28 cellular contexts compared by ENCODE assay signal in the genomic region with DNA sequence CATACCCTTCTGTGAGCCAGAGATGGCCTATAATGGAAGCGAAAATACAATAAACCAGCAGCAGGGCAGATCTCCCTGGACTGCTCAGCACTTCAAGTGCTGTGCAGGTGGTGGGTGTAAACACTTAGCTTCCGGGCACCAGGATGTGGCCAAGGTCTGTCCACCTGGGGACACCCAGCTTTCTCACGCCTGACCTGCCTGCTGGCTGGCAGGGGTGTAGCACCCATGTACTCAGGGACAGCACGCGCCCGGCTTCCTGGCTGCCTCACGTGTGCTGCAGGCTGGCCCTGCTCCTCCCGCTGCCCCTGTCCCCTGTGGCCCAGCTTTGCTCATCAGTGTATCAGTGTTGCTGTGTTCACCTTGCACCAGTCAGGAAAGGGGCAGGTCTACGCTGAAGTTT.
A peak's percentile ranks its signal among the peaks of the same experiment; 100 is the strongest.
DNase-seq lines count a peak whose midpoint lies in the region; ATAC-seq and TF ChIP-seq lines count a peak whose summit lies in the region.
"Had no signal": no experiment of that assay in that cellular context is flagged by ENCODE, and none has a peak within 500 bp of the region (broad histone marks: within the 10 kb centered on the region; RNA-seq: fewer than 3 reads in every experiment).

No MANE protein-coding gene starts in this region.

- no peaks in the 10 kb centered on the region for H3K27me3 ChIP-seq in upper lobe of right lung
- H3K27me3 ChIP-seq: dorsolateral prefrontal cortex, tibial nerve had no signal

- DNase-seq in NCI-H748 (lab: John Stamatoyannopoulos, UW; ENCODE audit: unreplicated experiment) (peak; percentile 47), NCI-H748 treated with DMSO at 0.1 percent for 48 hours (lab: John Stamatoyannopoulos, UW) (no peak), NCI-H774 (lab: John Stamatoyannopoulos, UW) (peak; percentile 37), left colon (no peak), upper lobe of right lung (peak; percentile 83), chondrocyte (ENCODE audit: low spot score) (no peak)
- DNase-seq in activated CD4-positive, CD25-positive, alpha-beta regulatory T cell treated with anti-CD3 and anti-CD28 coated beads, Interleukin-2, amount 50 U/mL, for 72 hours = no peak
- DNase-seq: activated naive CD4-positive, alpha-beta T cell; activated T-cell treated with anti-CD3 and anti-CD28 coated beads, Interleukin-2, amount 50 U/mL, for 72 hours; AML-193; CD4-positive, alpha-beta T cell; dorsolateral prefrontal cortex; HCEC 1CT; hippocampal formation; immature natural killer cell; left ventricle myocardium inferior; NCI-H1436 treated with DMSO at 0.1 percent for 48 hours; NCI-H2171; Right ventricle myocardium superior; stimulated activated CD8-positive, alpha-beta memory T cell treated with anti-CD3 and anti-CD28 coated beads, Interleukin-4, amount 100 ng/mL, for 48 hours; T-helper 9 cell; WERI-Rb-1 had no signal

- H3K9me3 Mint-ChIP-seq in chondrocyte (ENCODE audit: low read depth) = no peaks in the 10 kb centered on the region
- H3K9me3 Mint-ChIP-seq: activated T-cell treated with anti-CD3 and anti-CD28 coated beads, Interleukin-2, amount 50 U/mL, for 72 hours; CD4-positive, alpha-beta T cell; immature natural killer cell; natural killer cell treated with Interleukin-12 subunit alpha and Interleukin-12 subunit beta and Interleukin-15 and Interleukin-18, amount 100 ng/mL, for 72 hours had no signal

- peaks cover 12% of the 10 kb centered on the region for H3K27me3 Mint-ChIP-seq in chondrocyte (ENCODE audit: low read depth)

- intact Hi-C loops in left colon (cut with DNase I, micrococcal nuclease) = no loop called here
- intact Hi-C loops in upper lobe of right lung (cut with DNase I) = no loop called here

- TF ChIP-seq CTCF in upper lobe of right lung (IDR thresholded peaks at IDR 0.05) (no peak), chondrocyte (IDR thresholded peaks at IDR 0.05) (no peak)

- no peaks in the 10 kb centered on the region for H3K4me1 ChIP-seq in upper lobe of right lung
- H3K4me1 ChIP-seq: gastroesophageal sphincter, left ventricle myocardium inferior, tibial nerve had no signal

- no peak overlapping the region for H3K27ac Mint-ChIP-seq in chondrocyte (ENCODE audit: unreplicated experiment)
- H3K27ac Mint-ChIP-seq: activated T-cell treated with anti-CD3 and anti-CD28 coated beads, Interleukin-2, amount 50 U/mL, for 72 hours; CD4-positive, alpha-beta T cell; immature natural killer cell; natural killer cell treated with Interleukin-12 subunit alpha and Interleukin-12 subunit beta and Interleukin-15 and Interleukin-18, amount 100 ng/mL, for 72 hours had no signal

- H3K36me3 ChIP-seq in upper lobe of right lung = no peaks in the 10 kb centered on the region
- H3K36me3 ChIP-seq: gastroesophageal sphincter, left ventricle myocardium inferior, WERI-Rb-1 had no signal

- no peak overlapping the region for H3K27ac ChIP-seq in upper lobe of right lung
- H3K27ac ChIP-seq: dorsolateral prefrontal cortex, gastroesophageal sphincter, left ventricle myocardium inferior, skin epidermis, tibial nerve, WERI-Rb-1 had no signal

- no peaks in the 10 kb centered on the region for H3K9me3 ChIP-seq in upper lobe of right lung
- H3K9me3 ChIP-seq: gastroesophageal sphincter, left ventricle myocardium inferior, tibial nerve had no signal

- no peak overlapping the region for H3K4me3 ChIP-seq in upper lobe of right lung
- H3K4me3 ChIP-seq: dorsolateral prefrontal cortex, gastroesophageal sphincter, K562, left ventricle myocardium inferior, skin epidermis, tibial nerve had no signal

- no peak overlapping the region for H3K4me3 Mint-ChIP-seq in chondrocyte (ENCODE audit: unreplicated experiment)
- H3K4me3 Mint-ChIP-seq: activated T-cell treated with anti-CD3 and anti-CD28 coated beads, Interleukin-2, amount 50 U/mL, for 72 hours; CD4-positive, alpha-beta T cell; immature natural killer cell; natural killer cell treated with Interleukin-12 subunit alpha and Interleukin-12 subunit beta and Interleukin-15 and Interleukin-18, amount 100 ng/mL, for 72 hours had no signal

- H3K4me1 Mint-ChIP-seq in chondrocyte (ENCODE audit: low read depth) = no peaks in the 10 kb centered on the region
- H3K4me1 Mint-ChIP-seq: immature natural killer cell had no signal

- no peaks in the 10 kb centered on the region for H3K36me3 Mint-ChIP-seq in chondrocyte (ENCODE audit: low read depth)
- H3K36me3 Mint-ChIP-seq: immature natural killer cell; natural killer cell treated with Interleukin-12 subunit alpha and Interleukin-12 subunit beta and Interleukin-15 and Interleukin-18, amount 100 ng/mL, for 72 hours had no signal

- ATAC-seq in left colon (peak; percentile 75), upper lobe of right lung (peak; percentile 85), HG02938 (IDR thresholded peaks at IDR 0.05; ENCODE audit: unreplicated experiment) (no peak)
- ATAC-seq: activated T-cell treated with anti-CD3 and anti-CD28 coated beads, Interleukin-2, amount 50 U/mL, for 72 hours; gastroesophageal sphincter; K562; natural killer cell treated with Interleukin-12 subunit alpha and Interleukin-12 subunit beta and Interleukin-15 and Interleukin-18, amount 100 ng/mL, for 72 hours had no signal

Comparison
In these comparisons a context has a peak if more than half of its experiments do, and no peak if none do; other contexts are left out.
1. DNase-seq: peak in NCI-H748 (single experiment), NCI-H774 (single experiment) and upper lobe of right lung (single experiment); none in NCI-H748 treated with DMSO at 0.1 percent for 48 hours (single experiment), left colon (0 of 2), activated CD4-positive, CD25-positive, alpha-beta regulatory T cell treated with anti-CD3 and anti-CD28 coated beads, Interleukin-2, amount 50 U/mL, for 72 hours (single experiment) and chondrocyte (single experiment).